8 cellular contexts compared by ENCODE assay signal in the genomic region with DNA sequence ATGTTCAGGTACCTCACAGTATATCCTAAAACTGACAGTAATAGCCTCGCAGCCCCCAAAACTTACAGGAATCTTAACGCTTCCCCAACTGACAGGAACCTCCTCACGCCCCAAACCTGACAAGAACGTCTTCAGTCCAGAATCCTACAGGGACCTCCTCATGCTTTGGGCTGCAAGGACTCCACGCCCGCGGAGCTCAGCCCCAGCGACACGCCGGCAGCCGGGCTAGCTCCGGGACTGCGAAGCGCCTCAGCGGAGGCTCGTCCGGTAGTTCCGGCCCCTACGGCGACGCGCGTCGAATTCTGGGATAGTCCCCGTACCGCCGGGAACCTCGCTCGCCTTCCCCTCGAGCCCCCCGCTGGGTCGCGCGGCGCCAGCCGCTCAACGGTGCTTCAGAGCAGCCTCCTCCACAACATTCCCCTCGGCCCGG. TPM values are rescaled to one million over a fixed set of nuclear protein-coding genes. Genes with fewer than 3 reads are reported as not detected.
DNase-seq lines count a peak whose midpoint lies in the region; ATAC-seq and TF ChIP-seq lines count a peak whose summit lies in the region.

No MANE protein-coding gene starts in this region.

- H3K36me3 Mint-ChIP-seq in brain, result peaks cover 7% of the 10 kb centered on the region
- H3K36me3 Mint-ChIP-seq in immature natural killer cell, result peaks cover 0 to 3% (median 0%) of the 10 kb centered on the region in 3 donors

- H3K9me3 Mint-ChIP-seq in brain (peaks cover 0 to 18% (median 0%) of the 10 kb centered on the region in 5 experiments), immature natural killer cell (no peaks in the 10 kb centered on the region)

- H3K27ac Mint-ChIP-seq in brain (peak overlapping the region; percentile 98 to 99 (median 99)), immature natural killer cell (peak overlapping the region; percentile 91 to 99 (median 96))

- H3K4me3 Mint-ChIP-seq in brain (peak overlapping the region; percentile 93 to 99 (median 98)), immature natural killer cell (peak overlapping the region; percentile 93 to 97 (median 96))

- H3K4me1 Mint-ChIP-seq in brain (peaks cover 18% of the 10 kb centered on the region), immature natural killer cell (peaks cover 19 to 31% of the 10 kb centered on the region in 2 donors)

- no peak for TF ChIP-seq CTCF in RWPE2 (IDR thresholded peaks at IDR 0.05; ENCODE audit: poor library complexity, severe bottlenecking)
- TF ChIP-seq CTCF in brain (conservative IDR thresholded peaks at IDR 0.05), result no peak

- H3K27me3 ChIP-seq in RWPE2 (ENCODE audit: insufficient read depth, poor library complexity, severe bottlenecking), result no peaks in the 10 kb centered on the region

- peak overlapping the region; percentile 74 for H3K27ac ChIP-seq in RWPE2 (ENCODE audit: poor library complexity, severe bottlenecking)

- peaks cover 13% of the 10 kb centered on the region; the same call in 1 of the 2 replicates for H3K36me3 ChIP-seq in RWPE2 (ENCODE audit: low read depth)

- H3K4me3 ChIP-seq in RWPE2 (ENCODE audit: severe bottlenecking), result peak overlapping the region; percentile 61

- ATAC-seq in GM18502 (IDR thresholded peaks at IDR 0.05; ENCODE audit: poor library complexity, unreplicated experiment) (peak; percentile 20), HG02981 (IDR thresholded peaks at IDR 0.05; ENCODE audit: unreplicated experiment) (peak; percentile 24), RWPE2 (ENCODE audit: low read depth) (peak; percentile 31), HG03280 (IDR thresholded peaks at IDR 0.05; ENCODE audit: unreplicated experiment) (no peak)

- DNase-seq in AG08396 (ENCODE audit: low spot score) (peak; percentile 36), RWPE2 (ENCODE audit: low spot score) (no peak), immature natural killer cell (no peak)
- peak; percentile 7 to 15 for DNase-seq in stimulated activated CD4-positive, alpha-beta T cell treated with anti-CD3 and anti-CD28 coated beads, Interleukin-15, amount 100 ng/mL, for 1 hour (ENCODE audit: low read depth in 1 of 2, low spot score in 1 of 2)

- H3K4me1 ChIP-seq in RWPE2 (ENCODE audit: insufficient read depth, poor library complexity, severe bottlenecking), result no peaks in the 10 kb centered on the region

- H3K27me3 Mint-ChIP-seq in brain (peaks cover 12% of the 10 kb centered on the region), immature natural killer cell (ENCODE audit: low read depth in 3 of 3) (peaks cover 0 to 16% (median 11%) of the 10 kb centered on the region in 3 donors)

- no peaks in the 10 kb centered on the region for H3K9me3 ChIP-seq in RWPE2 (ENCODE audit: severe bottlenecking)

RNA-seq across cellular contexts. Expression of a gene that starts 0.6 kb away (rescaled TPM):
- 31.9 TPM for polyA plus RNA-seq in brain (ENCODE audit: insufficient read depth, low read depth, low replicate concordance)
- 10 to 100 TPM in 1 of 3 donors, 1 to 10 TPM in 2; 5.8 to 22.3 (median 8.2) TPM for polyA plus RNA-seq in immature natural killer cell

Comparison
In these comparisons a context has a peak if more than half of its experiments do, and no peak if none do; other contexts are left out.
1. DNase-seq: peak in AG08396 (single experiment) and stimulated activated CD4-positive, alpha-beta T cell treated with anti-CD3 and anti-CD28 coated beads, Interleukin-15, amount 100 ng/mL, for 1 hour (2 of 2); none in RWPE2 (single experiment) and immature natural killer cell (0 of 3).